ENCODE assay signal across 29 cellular contexts in the genomic region with DNA sequence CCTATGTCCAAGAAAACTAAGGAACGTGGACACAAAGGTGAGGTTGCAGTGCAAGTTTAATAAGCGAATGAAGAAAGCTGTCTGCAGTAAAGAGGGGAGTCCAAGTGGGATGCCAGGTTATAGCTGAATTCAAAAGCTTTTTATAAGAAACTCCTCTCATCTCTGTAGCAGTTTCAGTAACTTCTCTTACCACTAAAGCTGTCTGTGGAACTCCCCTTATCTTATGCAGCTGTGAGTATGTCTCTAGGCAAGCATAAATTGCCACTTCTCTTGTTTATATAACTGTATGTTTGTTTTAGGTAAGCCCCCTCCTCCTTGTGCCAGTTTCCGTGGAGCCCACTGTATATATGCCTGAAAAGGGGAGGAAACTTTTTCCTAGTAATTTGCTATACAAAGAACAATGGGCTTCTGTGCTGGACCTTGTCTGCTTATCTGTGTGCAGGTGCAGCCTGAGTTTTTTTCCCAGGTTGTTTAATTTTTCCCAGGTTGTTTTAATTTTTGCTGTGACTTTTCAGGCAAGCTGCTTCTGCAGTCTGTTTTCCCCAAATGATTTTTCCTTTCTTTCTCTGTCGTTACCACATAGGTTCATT.
"Had no signal": no experiment of that assay in that cellular context is flagged by ENCODE, and none has a peak within 500 bp of the region (broad histone marks: within the 10 kb centered on the region; RNA-seq: fewer than 3 reads in every experiment).

No MANE protein-coding gene starts in this region.

- H3K4me3 Mint-ChIP-seq: activated CD4-positive, alpha-beta memory T cell treated with anti-CD3 and anti-CD28 coated beads, Interleukin-2, amount 10 ng/mL, durations not matched to agents 7 days and 5 days; activated CD4-positive, alpha-beta T cell treated with anti-CD3 and anti-CD28 coated beads, Interleukin-2, amount 10 ng/mL, durations not matched to agents 7 days and 5 days; activated naive CD8-positive, alpha-beta T cell; activated T-cell treated with anti-CD3 and anti-CD28 coated beads, Interleukin-2, amount 50 U/mL, for 72 hours; brain; mesothelial cell of epicardium; naive thymus-derived CD4-positive, alpha-beta T cell; stimulated activated naive B cell treated with anti-CD40 and anti-IgM and Interleukin-4, amounts not matched to agents 10 μg/mL and 1 μg/mL and 100 μg/mL, for 72 hours had no signal

- FAIRE-seq: islet of Langerhans had no signal

- H3K4me3 ChIP-seq: cardiac muscle cell, colonic mucosa, esophagus squamous epithelium, stomach, thyroid gland, upper lobe of right lung had no signal

- H3K27ac ChIP-seq: cardiac muscle cell, colonic mucosa, epithelial cell of prostate, esophagus squamous epithelium, stomach, thyroid gland, upper lobe of right lung had no signal

- H3K36me3 Mint-ChIP-seq: activated naive CD8-positive, alpha-beta T cell; brain; mesothelial cell of epicardium; naive thymus-derived CD4-positive, alpha-beta T cell; stimulated activated naive B cell treated with anti-CD40 and anti-IgM and Interleukin-4, amounts not matched to agents 10 μg/mL and 1 μg/mL and 100 μg/mL, for 72 hours had no signal

- H3K4me1 ChIP-seq: colonic mucosa, esophagus squamous epithelium, stomach, thyroid gland, upper lobe of right lung had no signal

- ATAC-seq: activated T-cell treated with anti-CD3 and anti-CD28 coated beads, Interleukin-2, amount 50 U/mL, for 72 hours; left ventricle myocardium superior; naive thymus-derived CD4-positive, alpha-beta T cell; right cardiac atrium; stimulated activated naive B cell treated with anti-CD40 and anti-IgM and Interleukin-4, amounts not matched to agents 10 μg/mL and 1 μg/mL and 100 μg/mL, for 72 hours; upper lobe of right lung had no signal

- H3K4me1 Mint-ChIP-seq: activated CD4-positive, alpha-beta memory T cell treated with anti-CD3 and anti-CD28 coated beads, Interleukin-2, amount 10 ng/mL, durations not matched to agents 7 days and 5 days; activated CD4-positive, alpha-beta T cell treated with anti-CD3 and anti-CD28 coated beads, Interleukin-2, amount 10 ng/mL, durations not matched to agents 7 days and 5 days; brain; mesothelial cell of epicardium; naive thymus-derived CD4-positive, alpha-beta T cell; stimulated activated naive B cell treated with anti-CD40 and anti-IgM and Interleukin-4, amounts not matched to agents 10 μg/mL and 1 μg/mL and 100 μg/mL, for 72 hours had no signal

- H3K9me3 ChIP-seq: colonic mucosa, esophagus squamous epithelium, stomach, thyroid gland, upper lobe of right lung had no signal

- H3K36me3 ChIP-seq: cardiac muscle cell, colonic mucosa, esophagus squamous epithelium, stomach, thyroid gland, upper lobe of right lung had no signal

- H3K27me3 Mint-ChIP-seq: activated CD4-positive, alpha-beta memory T cell treated with anti-CD3 and anti-CD28 coated beads, Interleukin-2, amount 10 ng/mL, durations not matched to agents 7 days and 5 days; activated CD4-positive, alpha-beta T cell treated with anti-CD3 and anti-CD28 coated beads, Interleukin-2, amount 10 ng/mL, durations not matched to agents 7 days and 5 days; activated naive CD8-positive, alpha-beta T cell; naive thymus-derived CD4-positive, alpha-beta T cell; stimulated activated naive B cell treated with anti-CD40 and anti-IgM and Interleukin-4, amounts not matched to agents 10 μg/mL and 1 μg/mL and 100 μg/mL, for 72 hours had no signal

- DNase-seq: activated CD4-positive, alpha-beta memory T cell treated with anti-CD3 and anti-CD28 coated beads, Interleukin-2, amount 10 ng/mL, durations not matched to agents 7 days and 5 days; activated CD4-positive, alpha-beta T cell treated with anti-CD3 and anti-CD28 coated beads, Interleukin-2, amount 10 ng/mL, durations not matched to agents 7 days and 5 days; activated CD4-positive, CD25-positive, alpha-beta regulatory T cell treated with anti-CD3 and anti-CD28 coated beads, Interleukin-2, amount 50 U/mL, for 72 hours; activated effector memory CD4-positive, alpha-beta T cell treated with Interleukin-2 at 50 U/mL for 16 hours; activated naive CD4-positive, alpha-beta T cell treated with Interleukin-2 at 50 U/mL for 16 hours; activated T-cell treated with anti-CD3 and anti-CD28 coated beads, Interleukin-2, amount 50 U/mL, for 72 hours; anterior cingulate cortex; cerebellar nuclear complex; colonic mucosa; effector CD8-positive, alpha-beta T cell; esophagus squamous epithelium; foreskin melanocyte; left ventricle myocardium superior; naive thymus-derived CD4-positive, alpha-beta T cell; occipital lobe; right cardiac atrium; stimulated activated CD4-positive, alpha-beta T cell treated with anti-CD3 and anti-CD28 coated beads, Interleukin-15, amount 100 ng/mL, for 24 hours; stimulated activated CD4-positive, alpha-beta T cell treated with anti-CD3 and anti-CD28 coated beads, Interleukin-2, amount 100 ng/mL, for 24 hours; stimulated activated naive B cell treated with anti-CD40 and anti-IgM and Interleukin-4, amounts not matched to agents 10 μg/mL and 1 μg/mL and 100 μg/mL, for 72 hours; stomach; T-helper 2 cell; thyroid gland; upper lobe of right lung had no signal

- H3K9me3 Mint-ChIP-seq: activated CD4-positive, alpha-beta T cell treated with anti-CD3 and anti-CD28 coated beads, Interleukin-2, amount 10 ng/mL, durations not matched to agents 7 days and 5 days; brain had no signal

- H3K27me3 ChIP-seq: cardiac muscle cell, colonic mucosa, esophagus squamous epithelium, stomach, thyroid gland, upper lobe of right lung had no signal

- H3K27ac Mint-ChIP-seq: activated CD4-positive, alpha-beta memory T cell treated with anti-CD3 and anti-CD28 coated beads, Interleukin-2, amount 10 ng/mL, durations not matched to agents 7 days and 5 days; activated CD4-positive, alpha-beta T cell treated with anti-CD3 and anti-CD28 coated beads, Interleukin-2, amount 10 ng/mL, durations not matched to agents 7 days and 5 days; activated naive CD8-positive, alpha-beta T cell; activated T-cell treated with anti-CD3 and anti-CD28 coated beads, Interleukin-2, amount 50 U/mL, for 72 hours; brain; mesothelial cell of epicardium; naive thymus-derived CD4-positive, alpha-beta T cell; stimulated activated naive B cell treated with anti-CD40 and anti-IgM and Interleukin-4, amounts not matched to agents 10 μg/mL and 1 μg/mL and 100 μg/mL, for 72 hours had no signal
